23 cellular contexts compared by ENCODE assay signal in the genomic region with DNA sequence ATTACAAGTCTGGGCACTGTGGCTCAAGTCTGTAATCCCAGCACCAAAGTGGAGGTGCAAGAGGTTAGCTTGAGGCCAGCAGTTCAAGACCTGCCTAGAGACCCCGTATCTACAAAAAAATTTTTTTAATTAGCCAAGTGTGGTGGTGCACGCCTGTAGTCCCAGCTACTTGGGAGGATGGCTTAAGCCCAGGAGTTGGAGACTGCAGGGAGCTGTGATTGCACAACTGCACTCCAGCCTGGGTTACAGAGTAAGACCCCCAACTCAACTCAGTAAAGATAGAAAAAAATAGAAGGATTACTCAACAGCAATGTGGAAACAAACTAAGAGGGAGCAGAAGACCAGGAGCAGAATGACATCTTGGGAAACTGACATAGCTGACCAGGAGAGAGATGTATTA. TPM values are rescaled to one million over a fixed set of nuclear protein-coding genes. Genes with fewer than 3 reads are reported as not detected.
DNase-seq lines count a peak whose midpoint lies in the region; ATAC-seq and TF ChIP-seq lines count a peak whose summit lies in the region.
"Had no signal": no experiment of that assay in that cellular context is flagged by ENCODE, and none has a peak within 500 bp of the region (broad histone marks: within the 10 kb centered on the region; RNA-seq: fewer than 3 reads in every experiment).

No MANE protein-coding gene starts in this region.

- ATAC-seq in CD4-positive, CD25-positive, alpha-beta regulatory T cell (ENCODE audit: low read depth in 2 of 2) = no peak
- no peak for ATAC-seq in WTC11
- ATAC-seq in left lobe of liver = no peak
- no peak for ATAC-seq in GM19035 (IDR thresholded peaks at IDR 0.05; ENCODE audit: unreplicated experiment)
- no peak for ATAC-seq in HG03135 (IDR thresholded peaks at IDR 0.05; ENCODE audit: unreplicated experiment)
- ATAC-seq: left lung had no signal

- intact Hi-C loops in activated CD4-positive, alpha-beta T cell treated with anti-CD3 and anti-CD28 coated beads, Interleukin-2, amount 10 ng/mL, durations not matched to agents 24 days and 14 days (cut with micrococcal nuclease) = no loop called here

- no peaks in the 10 kb centered on the region for H3K27me3 ChIP-seq in CD4-positive, CD25-positive, alpha-beta regulatory T cell (ENCODE audit: control insufficient read depth, insufficient read depth, low read length)
- H3K27me3 ChIP-seq: left lung, SJCRH30, vagina had no signal

- no peaks in the 10 kb centered on the region for H3K9me3 ChIP-seq in CD4-positive, CD25-positive, alpha-beta regulatory T cell (ENCODE audit: control insufficient read depth in 2 of 2, low read length in 2 of 2)
- H3K9me3 ChIP-seq: left lung, SJCRH30, thoracic aorta, vagina had no signal

- no peak overlapping the region for H3K4me3 Mint-ChIP-seq in activated CD4-positive, alpha-beta T cell treated with anti-CD3 and anti-CD28 coated beads, Interleukin-2, amount 10 ng/mL, durations not matched to agents 24 days and 14 days
- H3K4me3 Mint-ChIP-seq in CD4-positive, CD25-positive, alpha-beta regulatory T cell = no peak overlapping the region
- no peak overlapping the region for H3K4me3 Mint-ChIP-seq in WTC11
- H3K4me3 Mint-ChIP-seq: brain had no signal

- DNase-seq in activated CD4-positive, alpha-beta T cell treated with anti-CD3 and anti-CD28 coated beads, Interleukin-2, amount 10 ng/mL, durations not matched to agents 24 days and 14 days = no peak
- DNase-seq in activated CD4-positive, alpha-beta T cell treated with anti-CD3 and anti-CD28 coated beads, Interleukin-2, amount 50 U/mL, for 1 hour = no peak
- DNase-seq in CD4-positive, CD25-positive, alpha-beta regulatory T cell = no peak
- DNase-seq in WTC11 (ENCODE audit: low spot score) (no peak), left lobe of liver (ENCODE audit: low spot score) (peak; percentile 24), NCI-H2081 treated with DMSO at 0.1 percent for 48 hours (lab: John Stamatoyannopoulos, UW) (no peak)
- DNase-seq: activated CD4-positive, CD25-positive, alpha-beta regulatory T cell treated with anti-CD3 and anti-CD28 coated beads, Interleukin-2, amount 50 U/mL, for 72 hours; activated effector memory CD4-positive, alpha-beta T cell treated with Interleukin-2 at 50 U/mL for 16 hours; cerebellar nuclear complex; DMS153; left lung; mesendoderm; NCI-H1436 treated with DMSO at 0.1 percent for 48 hours; NCI-H2107; NCI-H446; NCI-H82; SJCRH30; stimulated activated naive CD4-positive, alpha-beta T cell treated with Interleukin-2 at 50 U/mL for 16 hours had no signal

- peaks cover 23% of the 10 kb centered on the region for H3K4me1 ChIP-seq in CD4-positive, CD25-positive, alpha-beta regulatory T cell (ENCODE audit: control insufficient read depth, insufficient read depth, low read length, poor library complexity, severe bottlenecking)
- H3K4me1 ChIP-seq: SJCRH30 had no signal

- POLR2A ChIA-PET in WTC11 (lab: Charles Lee) = no interaction called here

- no peak overlapping the region for H3K4me3 ChIP-seq in CD4-positive, CD25-positive, alpha-beta regulatory T cell (ENCODE audit: low read depth, low read length)
- H3K4me3 ChIP-seq: left lung, SJCRH30, thoracic aorta, vagina had no signal

- CTCF ChIA-PET in WTC11 (lab: Charles Lee) = interaction anchor here (0.9 to 1.4 kb wide), 2 partner anchors 14 to 113 kb away, joined by 3 to 5 read pairs; no protein-coding TSS in a partner anchor

- no peak for TF ChIP-seq CTCF in WTC11 (IDR thresholded peaks at IDR 0.05)

- no peak overlapping the region for H3K27ac ChIP-seq in CD4-positive, CD25-positive, alpha-beta regulatory T cell (ENCODE audit: insufficient read depth, low read length, poor library complexity, severe bottlenecking)
- H3K27ac ChIP-seq: left lung, SJCRH30, thoracic aorta, vagina had no signal

- peaks cover 29% of the 10 kb centered on the region for H3K36me3 Mint-ChIP-seq in activated CD4-positive, alpha-beta T cell treated with anti-CD3 and anti-CD28 coated beads, Interleukin-2, amount 10 ng/mL, durations not matched to agents 24 days and 14 days (ENCODE audit: low read depth)
- H3K36me3 Mint-ChIP-seq in CD4-positive, CD25-positive, alpha-beta regulatory T cell = peaks cover 8% of the 10 kb centered on the region
- peaks cover 21% of the 10 kb centered on the region for H3K36me3 Mint-ChIP-seq in WTC11

- H3K27ac Mint-ChIP-seq in activated CD4-positive, alpha-beta T cell treated with anti-CD3 and anti-CD28 coated beads, Interleukin-2, amount 10 ng/mL, durations not matched to agents 24 days and 14 days = peak overlapping the region; percentile 38
- peak overlapping the region in 2 of 3 donors; percentile 43 to 65 for H3K27ac Mint-ChIP-seq in CD4-positive, CD25-positive, alpha-beta regulatory T cell
- H3K27ac Mint-ChIP-seq in WTC11 = 0 out of 2 replicates have a peak overlapping the region, but pooled peaks have one; percentile 1

- H3K27me3 Mint-ChIP-seq in activated CD4-positive, alpha-beta T cell treated with anti-CD3 and anti-CD28 coated beads, Interleukin-2, amount 10 ng/mL, durations not matched to agents 24 days and 14 days = no peaks in the 10 kb centered on the region
- no peaks in the 10 kb centered on the region for H3K27me3 Mint-ChIP-seq in CD4-positive, CD25-positive, alpha-beta regulatory T cell
- H3K27me3 Mint-ChIP-seq in WTC11 (ENCODE audit: low read depth) = no peaks in the 10 kb centered on the region
- H3K27me3 Mint-ChIP-seq: brain had no signal

- H3K36me3 ChIP-seq in CD4-positive, CD25-positive, alpha-beta regulatory T cell (ENCODE audit: control insufficient read depth, insufficient read depth, low read length) = peaks cover 19% of the 10 kb centered on the region

- H3K9me3 Mint-ChIP-seq in activated CD4-positive, alpha-beta T cell treated with anti-CD3 and anti-CD28 coated beads, Interleukin-2, amount 10 ng/mL, durations not matched to agents 24 days and 14 days = no peaks in the 10 kb centered on the region
- H3K9me3 Mint-ChIP-seq in CD4-positive, CD25-positive, alpha-beta regulatory T cell = no peaks in the 10 kb centered on the region
- no peaks in the 10 kb centered on the region for H3K9me3 Mint-ChIP-seq in WTC11
- H3K9me3 Mint-ChIP-seq: brain had no signal

- peaks cover 32% of the 10 kb centered on the region for H3K4me1 Mint-ChIP-seq in activated CD4-positive, alpha-beta T cell treated with anti-CD3 and anti-CD28 coated beads, Interleukin-2, amount 10 ng/mL, durations not matched to agents 24 days and 14 days
- H3K4me1 Mint-ChIP-seq in CD4-positive, CD25-positive, alpha-beta regulatory T cell = peaks cover 30 to 54% (median 43%) of the 10 kb centered on the region in 4 donors
- no peaks in the 10 kb centered on the region for H3K4me1 Mint-ChIP-seq in WTC11

TF ChIP-seq in WTC11, 78 proteins besides CTCF, POLR2A, EP300 and RAD21:
- no peak for TF ChIP-seq MYBL2 (CRISPR knock-in tag; IDR thresholded peaks at IDR 0.05)
- TF ChIP-seq TCF7 (CRISPR knock-in tag; IDR thresholded peaks at IDR 0.05; ENCODE audit: low read depth) = no peak
- no peak for TF ChIP-seq EMX1 (CRISPR knock-in tag; IDR thresholded peaks at IDR 0.05)
TF ChIP-seq in WTC11: peak in this region for 0.

RNA-seq across cellular contexts. Expression of gene SBNO1, which starts 13.3 kb away (rescaled TPM):
- total RNA-seq in activated CD4-positive, alpha-beta T cell treated with anti-CD3 and anti-CD28 coated beads, Interleukin-2, amount 10 ng/mL, durations not matched to agents 24 days and 14 days = 54.2 and 56.1 TPM in 2 replicates
- total RNA-seq in CD4-positive, CD25-positive, alpha-beta regulatory T cell = 36.4 TPM
- 10 to 100 TPM; 27.8 to 34.5 (median 29.6) TPM for polyA plus RNA-seq in CD4-positive, CD25-positive, alpha-beta regulatory T cell
- 42.9 to 52.2 TPM (median 43.5 TPM) in 3 replicates for total RNA-seq in WTC11 (2021)
- 13.8 TPM for total RNA-seq in left lobe of liver

RNA-seq across cellular contexts. Expression of gene KMT5A, which starts 32.6 kb away (rescaled TPM):
- total RNA-seq in activated CD4-positive, alpha-beta T cell treated with anti-CD3 and anti-CD28 coated beads, Interleukin-2, amount 10 ng/mL, durations not matched to agents 24 days and 14 days = 63.7 and 67.3 TPM in 2 replicates
- 34.9 TPM for total RNA-seq in CD4-positive, CD25-positive, alpha-beta regulatory T cell
- 1 to 10 TPM; 1.2 to 4.6 (median 1.7) TPM for polyA plus RNA-seq in CD4-positive, CD25-positive, alpha-beta regulatory T cell
- total RNA-seq in WTC11 (2021) (20.4 to 28.0 TPM (median 24.0 TPM) in 3 replicates), left lobe of liver (14.7 TPM)

Comparison
In these comparisons a context has a peak if more than half of its experiments do, and no peak if none do; other contexts are left out.
1. H3K27ac Mint-ChIP-seq: peak in every context shown above with its lines; median percentile 54 in CD4-positive, CD25-positive, alpha-beta regulatory T cell; 38 in activated CD4-positive, alpha-beta T cell treated with anti-CD3 and anti-CD28 coated beads, Interleukin-2, amount 10 ng/mL, durations not matched to agents 24 days and 14 days; 1 in WTC11.